Comparison of ENCODE assay signal across 8 cellular contexts in genomic region chr7:77121860-77122681, GRCh38. TPM values are rescaled to one million over a fixed set of nuclear protein-coding genes. Genes with fewer than 3 reads are reported as not detected.
DNase-seq lines count a peak whose midpoint lies in the region; ATAC-seq and TF ChIP-seq lines count a peak whose summit lies in the region.
"Not testable (repeated sequence)": the region's sequence is repeated elsewhere in the genome, so short reads cannot be mapped to it uniquely, and the experiment has no call there.

Gene CCDC146 (plus strand): TSS chr7:77122615. CDS start chr7:77167669, 45,054 bp downstream.

- peaks cover 3 to 12% (median 6%) of the 10 kb centered on the region in 4 donors for H3K4me1 ChIP-seq in liver (ENCODE audit: control insufficient read depth in 4 of 4, insufficient read depth in 4 of 4, low read length in 3 of 4)

- intact Hi-C loops in dorsolateral prefrontal cortex (cut with DNase I) = loop anchor here in 1 of 2 donors (10.0 kb wide), 1 partner anchor 123 kb away; no protein-coding TSS in a partner anchor

- H3K36me3 ChIP-seq in liver (ENCODE audit: control insufficient read depth in 4 of 4, insufficient read depth in 3 of 4, low read depth in 1 of 4, low read length in 3 of 4) = not testable (repeated sequence)

- peak in 1 of 2 donors; percentile 23 for TF ChIP-seq RAD21 in liver (IDR thresholded peaks at IDR 0.05)

- DNase-seq in CD1c-positive myeloid dendritic cell (ENCODE audit: extremely low spot score) (peak; percentile 97), HK-2 (ENCODE audit: unreplicated experiment) (peak; percentile 97), NCI-H82 (lab: John Stamatoyannopoulos, UW) (peak; percentile 100), dorsolateral prefrontal cortex (peak; percentile 92 to 99 (median 99))
- peak; percentile 91 to 95 for DNase-seq in activated CD4-positive, alpha-beta T cell treated with anti-CD3 and anti-CD28 coated beads, Interleukin-2, amount 50 U/mL, for 48 hours
- peak; percentile 80 to 84 for DNase-seq in stimulated activated CD4-positive, alpha-beta T cell treated with anti-CD3 and anti-CD28 coated beads, Interleukin-2, amount 100 ng/mL, for 48 hours

- peak in 5 of 56 donors; percentile 10 to 45 (median 11) for TF ChIP-seq CTCF in dorsolateral prefrontal cortex (IDR thresholded peaks at IDR 0.05 in 54 of 56, conservative IDR thresholded peaks at IDR 0.05 in 2 of 56; ENCODE audit: low read depth in 1 of 56, partially characterized antibody in 56 of 56)
- TF ChIP-seq CTCF in liver (IDR thresholded peaks at IDR 0.05; ENCODE audit: low read depth, low read length, missing input control) = not testable (repeated sequence)

- peak within 1 kb of the TSS in 15 of 59 donors; percentile 4 to 70 (median 54) for H3K27ac ChIP-seq in dorsolateral prefrontal cortex
- H3K27ac ChIP-seq in liver (ENCODE audit: low read depth in 1 of 2, low read length in 2 of 2) = peak within 1 kb of the TSS; percentile 83 to 95

- under 1% methylated on average over 50 of the region's 50 CpGs for WGBS in liver

- H3K27me3 ChIP-seq in dorsolateral prefrontal cortex; liver (ENCODE audit: control insufficient read depth in 4 of 4, insufficient read depth in 4 of 4, low read length in 3 of 4): not testable (repeated sequence)

- peak within 1 kb of the TSS; percentile 46 to 84 for H3K9ac ChIP-seq in liver (ENCODE audit: low read depth in 1 of 2, low read length in 2 of 2)

- peak within 1 kb of the TSS; percentile 55 to 94 (median 76) for H3K4me3 ChIP-seq in dorsolateral prefrontal cortex
- peak within 1 kb of the TSS; percentile 45 to 83 (median 78) for H3K4me3 ChIP-seq in liver (ENCODE audit: low read depth in 1 of 3, low read length in 3 of 3)

- not testable (repeated sequence) for H3K9me3 ChIP-seq in liver (ENCODE audit: control insufficient read depth in 4 of 4, low read length in 3 of 4)

- peak; percentile 98 for ATAC-seq in GM19463 (IDR thresholded peaks at IDR 0.05; ENCODE audit: unreplicated experiment)

TF ChIP-seq in liver, 16 proteins besides CTCF, POLR2A, EP300 and RAD21:
- TF ChIP-seq FOXA1 (IDR thresholded peaks at IDR 0.05) (peak; percentile 58), FOXA2 (IDR thresholded peaks at IDR 0.05) (peak; percentile 52), TAF1 (conservative IDR thresholded peaks at IDR 0.05) (peak; percentile 63), SP1 (IDR thresholded peaks at IDR 0.05) (peak; percentile 89), JUND (IDR thresholded peaks at IDR 0.05) (peak in 1 of 2 donors; percentile 34), HNF4A (conservative IDR thresholded peaks at IDR 0.05) (peak; percentile 48 to 75), NR2F2 (IDR thresholded peaks at IDR 0.05) (peak; percentile 97), GABPA (IDR thresholded peaks at IDR 0.05 in 1 of 2, conservative IDR thresholded peaks at IDR 0.05 in 1 of 2) (peak in 1 of 2 donors; percentile 53), RXRA (IDR thresholded peaks at IDR 0.05) (peak; percentile 69 to 74), YY1 (IDR thresholded peaks at IDR 0.05) (peak; percentile 80)
- TF ChIP-seq, protein P1, sequence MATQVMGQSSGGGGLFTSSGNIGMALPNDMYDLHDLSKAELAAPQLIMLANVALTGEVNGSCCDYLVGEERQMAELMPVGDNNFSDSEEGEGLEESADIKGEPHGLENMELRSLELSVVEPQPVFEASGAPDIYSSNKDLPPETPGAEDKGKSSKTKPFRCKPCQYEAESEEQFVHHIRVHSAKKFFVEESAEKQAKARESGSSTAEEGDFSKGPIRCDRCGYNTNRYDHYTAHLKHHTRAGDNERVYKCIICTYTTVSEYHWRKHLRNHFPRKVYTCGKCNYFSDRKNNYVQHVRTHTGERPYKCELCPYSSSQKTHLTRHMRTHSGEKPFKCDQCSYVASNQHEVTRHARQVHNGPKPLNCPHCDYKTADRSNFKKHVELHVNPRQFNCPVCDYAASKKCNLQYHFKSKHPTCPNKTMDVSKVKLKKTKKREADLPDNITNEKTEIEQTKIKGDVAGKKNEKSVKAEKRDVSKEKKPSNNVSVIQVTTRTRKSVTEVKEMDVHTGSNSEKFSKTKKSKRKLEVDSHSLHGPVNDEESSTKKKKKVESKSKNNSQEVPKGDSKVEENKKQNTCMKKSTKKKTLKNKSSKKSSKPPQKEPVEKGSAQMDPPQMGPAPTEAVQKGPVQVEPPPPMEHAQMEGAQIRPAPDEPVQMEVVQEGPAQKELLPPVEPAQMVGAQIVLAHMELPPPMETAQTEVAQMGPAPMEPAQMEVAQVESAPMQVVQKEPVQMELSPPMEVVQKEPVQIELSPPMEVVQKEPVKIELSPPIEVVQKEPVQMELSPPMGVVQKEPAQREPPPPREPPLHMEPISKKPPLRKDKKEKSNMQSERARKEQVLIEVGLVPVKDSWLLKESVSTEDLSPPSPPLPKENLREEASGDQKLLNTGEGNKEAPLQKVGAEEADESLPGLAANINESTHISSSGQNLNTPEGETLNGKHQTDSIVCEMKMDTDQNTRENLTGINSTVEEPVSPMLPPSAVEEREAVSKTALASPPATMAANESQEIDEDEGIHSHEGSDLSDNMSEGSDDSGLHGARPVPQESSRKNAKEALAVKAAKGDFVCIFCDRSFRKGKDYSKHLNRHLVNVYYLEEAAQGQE (IDR thresholded peaks at IDR 0.05) = peak; percentile 29
- TF ChIP-seq, protein P2, sequence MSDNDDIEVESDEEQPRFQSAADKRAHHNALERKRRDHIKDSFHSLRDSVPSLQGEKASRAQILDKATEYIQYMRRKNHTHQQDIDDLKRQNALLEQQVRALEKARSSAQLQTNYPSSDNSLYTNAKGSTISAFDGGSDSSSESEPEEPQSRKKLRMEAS (IDR thresholded peaks at IDR 0.05) = peak; percentile 82
- TF ChIP-seq, protein P3, sequence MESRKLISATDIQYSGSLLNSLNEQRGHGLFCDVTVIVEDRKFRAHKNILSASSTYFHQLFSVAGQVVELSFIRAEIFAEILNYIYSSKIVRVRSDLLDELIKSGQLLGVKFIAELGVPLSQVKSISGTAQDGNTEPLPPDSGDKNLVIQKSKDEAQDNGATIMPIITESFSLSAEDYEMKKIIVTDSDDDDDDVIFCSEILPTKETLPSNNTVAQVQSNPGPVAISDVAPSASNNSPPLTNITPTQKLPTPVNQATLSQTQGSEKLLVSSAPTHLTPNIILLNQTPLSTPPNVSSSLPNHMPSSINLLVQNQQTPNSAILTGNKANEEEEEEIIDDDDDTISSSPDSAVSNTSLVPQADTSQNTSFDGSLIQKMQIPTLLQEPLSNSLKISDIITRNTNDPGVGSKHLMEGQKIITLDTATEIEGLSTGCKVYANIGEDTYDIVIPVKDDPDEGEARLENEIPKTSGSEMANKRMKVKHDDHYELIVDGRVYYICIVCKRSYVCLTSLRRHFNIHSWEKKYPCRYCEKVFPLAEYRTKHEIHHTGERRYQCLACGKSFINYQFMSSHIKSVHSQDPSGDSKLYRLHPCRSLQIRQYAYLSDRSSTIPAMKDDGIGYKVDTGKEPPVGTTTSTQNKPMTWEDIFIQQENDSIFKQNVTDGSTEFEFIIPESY (IDR thresholded peaks at IDR 0.05) = peak; percentile 34

RNA-seq across cellular contexts. Expression of gene CCDC146, which starts in this region (rescaled TPM):
- total RNA-seq in dorsolateral prefrontal cortex = 10 to 100 TPM in 116 of 120 experiments, 1 to 10 TPM in 4; 8.6 to 29.6 (median 16.4) TPM
- 1 to 10 TPM; 2.7 to 3.5 TPM for total RNA-seq in liver
- 1 to 10 TPM; 1.3 to 3.9 TPM for polyA plus RNA-seq in liver
